Comparison of ENCODE assay signal across 8 cellular contexts in genomic region chrX:139932077-139932900, GRCh38. TPM values are rescaled to one million over a fixed set of nuclear protein-coding genes. Genes with fewer than 3 reads are reported as not detected.
DNase-seq lines count a peak whose midpoint lies in the region; ATAC-seq and TF ChIP-seq lines count a peak whose summit lies in the region.

No MANE protein-coding gene starts in this region.

- H3K9me3 ChIP-seq in A673 (ENCODE audit: low read depth, low read length, poor library complexity, severe bottlenecking) (no peaks in the 10 kb centered on the region), Panc1 (ENCODE audit: control insufficient read depth, insufficient read depth, low read depth, low read length) (no peaks in the 10 kb centered on the region), aorta (ENCODE audit: control insufficient read depth, low read length) (no peaks in the 10 kb centered on the region)

- WGBS in aorta, 2 donors = 0 to 20% methylated on average over 65 to 109 of the region's 109 CpGs

- H3K4me1 Mint-ChIP-seq in activated naive CD4-positive, alpha-beta T cell treated with anti-CD3 and anti-CD28 coated beads, Interleukin-2, amount 10 ng/mL, durations not matched to agents 7 days and 5 days = peaks cover 27% of the 10 kb centered on the region
- peaks cover 4% of the 10 kb centered on the region for H3K4me1 Mint-ChIP-seq in glutamatergic neuron (ENCODE audit: low read depth, unreplicated experiment)

- POLR2A ChIA-PET in A673 (lab: Charles Lee; ENCODE audit: low non-redundant PET) = interaction anchor here (0.6 kb wide), 2 partner anchors 91 to 1844 kb away, joined by 5 read pairs; no protein-coding TSS in a partner anchor
- POLR2A ChIA-PET in Panc1 (lab: Charles Lee) = interaction anchor here (0.6 kb wide), 1 partner anchor 12 kb away, joined by 9 read pairs; no protein-coding TSS in a partner anchor

- no peaks in the 10 kb centered on the region for H3K9me3 Mint-ChIP-seq in activated naive CD4-positive, alpha-beta T cell treated with anti-CD3 and anti-CD28 coated beads, Interleukin-2, amount 10 ng/mL, durations not matched to agents 7 days and 5 days
- no peaks in the 10 kb centered on the region for H3K9me3 Mint-ChIP-seq in glutamatergic neuron (ENCODE audit: unreplicated experiment)

- H3K27ac ChIP-seq in A673 (ENCODE audit: low read depth, low read length, poor library complexity, severe bottlenecking) = peak overlapping the region; percentile 91
- peak overlapping the region; percentile 76 for H3K27ac ChIP-seq in Panc1 (ENCODE audit: low read length)
- peak overlapping the region; percentile 10 to 97 for H3K27ac ChIP-seq in aorta (ENCODE audit: low read depth in 1 of 2, low read length in 2 of 2)

- peak overlapping the region; percentile 97 for H3K27ac Mint-ChIP-seq in activated naive CD4-positive, alpha-beta T cell treated with anti-CD3 and anti-CD28 coated beads, Interleukin-2, amount 10 ng/mL, durations not matched to agents 7 days and 5 days
- peak overlapping the region; percentile 89 for H3K27ac Mint-ChIP-seq in glutamatergic neuron (ENCODE audit: unreplicated experiment)

- BruUV-seq in A673 (replicated peaks; lab: Mats Ljungman, UMichigan) (no TSS peak), Panc1 (replicated peaks; lab: Mats Ljungman, UMichigan) (no TSS peak)

- in situ Hi-C loops in Panc1 (cut with HindIII; ENCODE audit: low pct_unique_long_range_greater_than_20kb, low sequenced_read_pairs) = no loop called here

- H3K4me3 ChIP-seq in A673 (ENCODE audit: low read depth, low read length, poor library complexity, severe bottlenecking) = peak overlapping the region; percentile 79
- peak overlapping the region; percentile 76 to 93 for H3K4me3 ChIP-seq in Panc1 (ENCODE audit: low read depth in 2 of 2, low read length in 2 of 2)
- H3K4me3 ChIP-seq in aorta (ENCODE audit: low read length in 2 of 2) = peak overlapping the region; percentile 62 to 77

- DNase-seq in A673 (ENCODE audit: low spot score) (peak; percentile 37), Panc1 (ENCODE audit: low read depth, low spot score) (no peak), glutamatergic neuron (peak; percentile 73), omental fat pad (ENCODE audit: low spot score) (no peak), aorta (peak; percentile 65 to 85)
- peak; percentile 54 for DNase-seq in activated naive CD4-positive, alpha-beta T cell treated with anti-CD3 and anti-CD28 coated beads, Interleukin-2, amount 10 ng/mL, durations not matched to agents 7 days and 5 days

- intact Hi-C loops in A673 (cut with micrococcal nuclease; ENCODE audit: unreplicated experiment) (loop anchor here (5.0 kb wide), 1 partner anchor 100 kb away; no protein-coding TSS in a partner anchor), Panc1 (cut with micrococcal nuclease; ENCODE audit: unreplicated experiment) (no loop called here), aorta (cut with DNase I) (loop anchor here (2.0 to 5.0 kb wide), 3 partner anchors 50 to 105 kb away; no protein-coding TSS in a partner anchor)

- ATAC-seq in GM18511 (IDR thresholded peaks at IDR 0.05; ENCODE audit: unreplicated experiment) = peak; percentile 47
- peak; percentile 37 for ATAC-seq in HG02981 (IDR thresholded peaks at IDR 0.05; ENCODE audit: unreplicated experiment)
- peak; percentile 68 for ATAC-seq in Panc1
- ATAC-seq in omental fat pad (ENCODE audit: low FRiP score) = peak; percentile 58
- peak; percentile 72 for ATAC-seq in aorta (ENCODE audit: low FRiP score)

- TF ChIP-seq CTCF in A673 (conservative IDR thresholded peaks at IDR 0.05; ENCODE audit: low read depth, low read length) = no peak
- no peak for TF ChIP-seq CTCF in Panc1 (IDR thresholded peaks at IDR 0.05)
- no peak for TF ChIP-seq CTCF in glutamatergic neuron (IDR thresholded peaks at IDR 0.05; ENCODE audit: partially characterized antibody, unreplicated experiment)
- TF ChIP-seq CTCF in omental fat pad (IDR thresholded peaks at IDR 0.05) = no peak

- CTCF ChIA-PET in A673 (lab: Charles Lee) = no interaction called here
- CTCF ChIA-PET in Panc1 (lab: Charles Lee) = no interaction called here
- CTCF ChIA-PET in activated naive CD4-positive, alpha-beta T cell treated with anti-CD3 and anti-CD28 coated beads, Interleukin-2, amount 10 ng/mL, durations not matched to agents 7 days and 5 days (lab: Charles Lee) = no interaction called here

- peaks cover 8% of the 10 kb centered on the region for H3K36me3 Mint-ChIP-seq in activated naive CD4-positive, alpha-beta T cell treated with anti-CD3 and anti-CD28 coated beads, Interleukin-2, amount 10 ng/mL, durations not matched to agents 7 days and 5 days
- no peaks in the 10 kb centered on the region for H3K36me3 Mint-ChIP-seq in glutamatergic neuron (ENCODE audit: unreplicated experiment)

- H3K27me3 Mint-ChIP-seq in activated naive CD4-positive, alpha-beta T cell treated with anti-CD3 and anti-CD28 coated beads, Interleukin-2, amount 10 ng/mL, durations not matched to agents 7 days and 5 days = peaks cover 3% of the 10 kb centered on the region
- H3K27me3 Mint-ChIP-seq in glutamatergic neuron (ENCODE audit: unreplicated experiment) = peaks cover 1% of the 10 kb centered on the region

- H3K27me3 ChIP-seq in A673 (replicated peaks; ENCODE audit: insufficient read depth, low read depth, low read length, poor library complexity) (no peaks in the 10 kb centered on the region), Panc1 (ENCODE audit: control insufficient read depth, insufficient read depth, low read length) (no peaks in the 10 kb centered on the region), aorta (ENCODE audit: control insufficient read depth in 1 of 2, insufficient read depth in 2 of 2, low read length in 1 of 2) (no peaks in the 10 kb centered on the region)

- peaks cover 9% of the 10 kb centered on the region for H3K4me1 ChIP-seq in A673 (ENCODE audit: insufficient read depth, low read length, poor library complexity, severe bottlenecking)
- peaks cover 13% of the 10 kb centered on the region for H3K4me1 ChIP-seq in Panc1 (ENCODE audit: control insufficient read depth, insufficient read depth, low read length)
- peaks cover 0 to 3% of the 10 kb centered on the region in 2 donors for H3K4me1 ChIP-seq in aorta (ENCODE audit: control insufficient read depth in 1 of 2, insufficient read depth in 2 of 2, low read length in 2 of 2)

- H3K36me3 ChIP-seq in A673 (ENCODE audit: insufficient read depth, low read length, poor library complexity, severe bottlenecking) = no peaks in the 10 kb centered on the region
- H3K36me3 ChIP-seq in Panc1 (ENCODE audit: control insufficient read depth, insufficient read depth, low read length) = no peaks in the 10 kb centered on the region; the same call in 1 of the 2 replicates
- no peaks in the 10 kb centered on the region for H3K36me3 ChIP-seq in aorta (ENCODE audit: control insufficient read depth in 1 of 2, insufficient read depth in 2 of 2, low read length in 1 of 2)

- peak overlapping the region; percentile 88 for H3K4me3 Mint-ChIP-seq in activated naive CD4-positive, alpha-beta T cell treated with anti-CD3 and anti-CD28 coated beads, Interleukin-2, amount 10 ng/mL, durations not matched to agents 7 days and 5 days
- peak overlapping the region; percentile 86 for H3K4me3 Mint-ChIP-seq in glutamatergic neuron (ENCODE audit: unreplicated experiment)

RNA-seq across cellular contexts. Expression of gene ATP11C, which starts 0.6 kb away (rescaled TPM):
- total RNA-seq in A673 (2021) = 88.5 and 93.1 TPM in 2 replicates
- total RNA-seq in Panc1 (2021; ENCODE audit: unreplicated experiment) = 61.3 TPM
- 22.6 TPM for polyA plus RNA-seq in Panc1 (2012; ENCODE audit: insufficient read length)
- 47.2 TPM for total RNA-seq in glutamatergic neuron (ENCODE audit: unreplicated experiment)
- total RNA-seq in omental fat pad = 10 to 100 TPM; 23.5 to 41.8 (median 32.5) TPM
- total RNA-seq in aorta = 10 to 100 TPM; 30.2 to 32.1 TPM
- polyA plus RNA-seq in aorta = 10 to 100 TPM in 1 of 2 donors, 1 to 10 TPM in 1; 5.3 to 16.3 TPM

RNA-seq across cellular contexts. Expression of gene CXorf66, which starts 33.0 kb away (rescaled TPM):
- total RNA-seq in A673 (2021) = not detected in 2 replicates
- total RNA-seq in Panc1 (2021; ENCODE audit: unreplicated experiment) = not detected
- not detected for polyA plus RNA-seq in Panc1 (2012; ENCODE audit: insufficient read length)
- total RNA-seq in glutamatergic neuron (ENCODE audit: unreplicated experiment) = not detected
- not detected for total RNA-seq in omental fat pad
- total RNA-seq in aorta = not detected
- not detected for polyA plus RNA-seq in aorta

Comparison
In these comparisons a context has a peak if more than half of its experiments do, and no peak if none do; other contexts are left out.
1. DNase-seq: peak in A673 (single experiment), activated naive CD4-positive, alpha-beta T cell treated with anti-CD3 and anti-CD28 coated beads, Interleukin-2, amount 10 ng/mL, durations not matched to agents 7 days and 5 days (single experiment), glutamatergic neuron (single experiment) and aorta (2 of 2); none in Panc1 (single experiment) and omental fat pad (single experiment).
2. Peak in every context shown above with its lines, with median percentiles within 50 percentile points of each other: H3K27ac ChIP-seq, H3K4me3 ChIP-seq and ATAC-seq.